8 cellular contexts compared by ENCODE assay signal in the genomic region with DNA sequence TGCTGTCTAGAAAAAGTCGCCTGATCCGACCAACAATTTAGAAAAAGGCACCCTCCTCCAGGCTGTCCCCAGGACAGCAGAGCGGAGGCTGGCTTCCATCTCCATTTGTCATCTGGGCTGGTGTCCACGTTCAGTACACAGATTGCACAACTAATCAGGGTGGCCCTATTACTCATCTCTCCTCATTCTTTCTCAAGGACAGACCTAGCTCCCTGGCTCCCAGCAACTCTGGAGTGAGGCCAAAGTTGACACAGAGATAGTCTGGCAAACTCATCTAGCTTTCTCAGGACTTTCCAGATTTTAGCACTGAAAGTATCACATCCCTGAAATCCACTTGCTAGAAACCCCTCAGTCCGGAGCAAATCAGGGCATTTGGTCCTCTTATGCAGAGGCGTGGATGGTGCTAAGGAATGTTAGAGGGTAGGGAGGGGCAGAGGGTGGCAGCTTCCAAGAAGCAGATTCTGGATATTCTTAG.
DNase-seq lines count a peak whose midpoint lies in the region; ATAC-seq and TF ChIP-seq lines count a peak whose summit lies in the region.
"Had no signal": no experiment of that assay in that cellular context is flagged by ENCODE, and none has a peak within 500 bp of the region (broad histone marks: within the 10 kb centered on the region; RNA-seq: fewer than 3 reads in every experiment).

No MANE protein-coding gene starts in this region.

- TF ChIP-seq CTCF in body of pancreas (IDR thresholded peaks at IDR 0.05), result no peak
- no peak for TF ChIP-seq CTCF in upper lobe of left lung (IDR thresholded peaks at IDR 0.05)
- no peak for TF ChIP-seq CTCF in osteocyte (IDR thresholded peaks at IDR 0.05)

- peaks cover 16% of the 10 kb centered on the region for H3K4me1 ChIP-seq in body of pancreas
- H3K4me1 ChIP-seq in upper lobe of left lung, result peaks cover 0 to 16% (median 5%) of the 10 kb centered on the region in 4 donors

- H3K27ac Mint-ChIP-seq in osteocyte (ENCODE audit: unreplicated experiment), result no peak overlapping the region

- peaks cover 2% of the 10 kb centered on the region for H3K4me1 Mint-ChIP-seq in osteocyte (ENCODE audit: unreplicated experiment)

- H3K4me3 ChIP-seq in body of pancreas (no peak overlapping the region), upper lobe of left lung (no peak overlapping the region)

- TF ChIP-seq POLR2A in body of pancreas (IDR thresholded peaks at IDR 0.05), result no peak
- no peak for TF ChIP-seq POLR2A in upper lobe of left lung (IDR thresholded peaks at IDR 0.05)

- peak; percentile 78 for DNase-seq in HT1080 (ENCODE audit: low read depth)
- DNase-seq in body of pancreas, result peak; percentile 42 to 73 (median 54)
- peak; percentile 92 for DNase-seq in left lobe of liver (ENCODE audit: low spot score)
- peak in 1 of 2 donors; percentile 67 for DNase-seq in upper lobe of left lung
- DNase-seq in osteocyte (ENCODE audit: extremely low spot score, unreplicated experiment), result no peak
- DNase-seq: activated T-cell treated with anti-CD3 and anti-CD28 coated beads, Interleukin-2, amount 50 U/mL, for 1 hour had no signal

- H3K9me3 ChIP-seq in body of pancreas, result no peaks in the 10 kb centered on the region
- no peaks in the 10 kb centered on the region for H3K9me3 ChIP-seq in upper lobe of left lung

- H3K4me3 Mint-ChIP-seq in osteocyte (ENCODE audit: unreplicated experiment), result no peak overlapping the region

- H3K27me3 ChIP-seq in body of pancreas (no peaks in the 10 kb centered on the region), upper lobe of left lung (no peaks in the 10 kb centered on the region)

- intact Hi-C loops in body of pancreas (cut with DNase I), result no loop called here

- TF ChIP-seq EP300 in upper lobe of left lung (IDR thresholded peaks at IDR 0.05), result peak in 1 of 4 donors; percentile 57

- no peaks in the 10 kb centered on the region for H3K36me3 ChIP-seq in body of pancreas (replicated peaks in 1 of 2; ENCODE audit: insufficient read depth in 1 of 2, low read depth in 2 of 2)
- no peaks in the 10 kb centered on the region for H3K36me3 ChIP-seq in upper lobe of left lung

- H3K9me3 Mint-ChIP-seq in osteocyte (ENCODE audit: unreplicated experiment), result no peaks in the 10 kb centered on the region

- no peak overlapping the region for H3K27ac ChIP-seq in body of pancreas
- peak overlapping the region; percentile 63 to 79 (median 68) for H3K27ac ChIP-seq in upper lobe of left lung

- H3K27me3 Mint-ChIP-seq in osteocyte (ENCODE audit: unreplicated experiment), result no peaks in the 10 kb centered on the region

- WGBS in body of pancreas, 2 donors, result 46 to 49% methylated on average over 6 of the region's 6 CpGs
- 64 to 69% methylated on average over 6 of the region's 6 CpGs for WGBS in upper lobe of left lung, 2 donors

- ATAC-seq in body of pancreas, result peak; percentile 82
- ATAC-seq in left lobe of liver, result peak; percentile 96
- ATAC-seq in upper lobe of left lung (ENCODE audit: low FRiP score in 2 of 2), result peak; percentile 90 to 92
- no peak for ATAC-seq in GM18861 (IDR thresholded peaks at IDR 0.05; ENCODE audit: unreplicated experiment)
- ATAC-seq in HG03039 (IDR thresholded peaks at IDR 0.05; ENCODE audit: unreplicated experiment), result no peak

- H3K36me3 Mint-ChIP-seq in osteocyte (ENCODE audit: unreplicated experiment), result no peaks in the 10 kb centered on the region

Comparison
In these comparisons a context has a peak if more than half of its experiments do, and no peak if none do; other contexts are left out.
1. ATAC-seq: peak in body of pancreas (single experiment), left lobe of liver (single experiment) and upper lobe of left lung (2 of 2); none in GM18861 (single experiment) and HG03039 (single experiment).
2. H3K27ac ChIP-seq: peak in upper lobe of left lung (4 of 4); none in body of pancreas (0 of 4).